Comparison of ENCODE assay signal across 10 cellular contexts in the genomic region with DNA sequence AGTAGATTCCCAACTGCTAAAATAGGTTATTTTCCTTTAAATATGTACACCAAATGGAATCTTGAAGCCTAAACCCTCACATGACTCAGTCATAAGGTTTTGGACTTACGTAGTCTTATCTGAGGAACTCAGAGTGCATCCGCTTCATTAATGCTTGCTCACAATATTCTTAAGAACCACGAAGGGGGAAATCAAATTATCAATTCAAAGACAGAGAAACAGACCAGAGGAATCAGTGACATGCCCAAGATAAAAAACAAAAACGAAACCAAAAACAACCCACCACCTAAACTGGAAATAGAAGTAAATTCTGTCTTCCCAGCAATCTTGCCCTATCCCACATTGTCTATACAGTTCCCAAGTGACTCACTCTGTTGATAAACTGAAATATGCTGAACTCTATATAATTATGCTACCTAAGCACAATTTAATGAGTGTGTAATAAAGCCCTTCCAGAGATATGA.
DNase-seq lines count a peak whose midpoint lies in the region; ATAC-seq, FAIRE-seq and TF ChIP-seq lines count a peak whose summit lies in the region.
"Had no signal": no experiment of that assay in that cellular context is flagged by ENCODE, and none has a peak within 500 bp of the region (broad histone marks: within the 10 kb centered on the region; RNA-seq: fewer than 3 reads in every experiment).

No MANE protein-coding gene starts in this region.

- no peak for DNase-seq in activated T-cell treated with anti-CD3 and anti-CD28 coated beads, Interleukin-2, amount 50 U/mL, for 4 hours
- DNase-seq in activated T-cell treated with anti-CD3 and anti-CD28 coated beads for 4 hours (no peak), astrocyte of the spinal cord (ENCODE audit: low read depth, low spot score) (peak; percentile 63), right atrium auricular region (ENCODE audit: low spot score) (no peak), upper lobe of right lung (no peak), D721Med (ENCODE audit: insufficient read length, low spot score) (no peak), NOMO-1 treated with DMSO at 0.1 percent for 48 hours (lab: John Stamatoyannopoulos, UW; ENCODE audit: unreplicated experiment) (no peak)
- DNase-seq: NCI-H510A had no signal

- H3K27me3 ChIP-seq in right atrium auricular region (no peaks in the 10 kb centered on the region), upper lobe of right lung (no peaks in the 10 kb centered on the region)

- peaks cover 5% of the 10 kb centered on the region for H3K36me3 Mint-ChIP-seq in activated T-cell treated with anti-CD3 and anti-CD28 coated beads, Interleukin-2, amount 50 U/mL, for 4 hours (ENCODE audit: insufficient read depth)

- in situ Hi-C loops in astrocyte of the spinal cord (cut with HindIII; ENCODE audit: low sequenced_read_pairs), result no loop called here

- H3K27ac ChIP-seq in right atrium auricular region, result peak overlapping the region; percentile 29 to 60
- H3K27ac ChIP-seq in upper lobe of right lung, result peak overlapping the region; percentile 70

- intact Hi-C loops in upper lobe of right lung (cut with DNase I), result no loop called here

- FAIRE-seq in D721Med (lab: Jason Lieb, UNC), result no peak

- peak; percentile 67 to 85 for ATAC-seq in activated T-cell treated with anti-CD3 and anti-CD28 coated beads, Interleukin-2, amount 50 U/mL, for 4 hours
- ATAC-seq in upper lobe of right lung (peak; percentile 62), HG03135 (IDR thresholded peaks at IDR 0.05; ENCODE audit: unreplicated experiment) (no peak)

- H3K9me3 Mint-ChIP-seq in activated T-cell treated with anti-CD3 and anti-CD28 coated beads, Interleukin-2, amount 50 U/mL, for 4 hours, result peaks cover 10% of the 10 kb centered on the region

- no peak overlapping the region for H3K4me3 ChIP-seq in astrocyte of the spinal cord (ENCODE audit: low read depth, low read length)
- H3K4me3 ChIP-seq in right atrium auricular region, result peak overlapping the region in 1 of 2 donors; percentile 26
- H3K4me3 ChIP-seq in upper lobe of right lung, result peak overlapping the region; percentile 30

- H3K9me3 ChIP-seq in right atrium auricular region, result peaks cover 0 to 1% of the 10 kb centered on the region in 2 donors
- H3K9me3 ChIP-seq in upper lobe of right lung, result no peaks in the 10 kb centered on the region

- peak overlapping the region; percentile 60 for H3K4me3 Mint-ChIP-seq in activated T-cell treated with anti-CD3 and anti-CD28 coated beads, Interleukin-2, amount 50 U/mL, for 4 hours
- H3K4me3 Mint-ChIP-seq: B cell had no signal

- H3K4me1 ChIP-seq in right atrium auricular region, result peaks cover 0 to 9% of the 10 kb centered on the region in 2 donors
- no peaks in the 10 kb centered on the region for H3K4me1 ChIP-seq in upper lobe of right lung

- H3K4me1 Mint-ChIP-seq in activated T-cell treated with anti-CD3 and anti-CD28 coated beads, Interleukin-2, amount 50 U/mL, for 4 hours (ENCODE audit: low read depth), result peaks cover 19% of the 10 kb centered on the region
- H3K4me1 Mint-ChIP-seq: B cell had no signal

- no peaks in the 10 kb centered on the region for H3K27me3 Mint-ChIP-seq in activated T-cell treated with anti-CD3 and anti-CD28 coated beads, Interleukin-2, amount 50 U/mL, for 4 hours (ENCODE audit: low read depth)

- TF ChIP-seq CTCF in astrocyte of the spinal cord (IDR thresholded peaks at IDR 0.05; ENCODE audit: low read depth, low read length), result no peak
- TF ChIP-seq CTCF in right atrium auricular region (IDR thresholded peaks at IDR 0.05), result no peak
- TF ChIP-seq CTCF in upper lobe of right lung (IDR thresholded peaks at IDR 0.05), result no peak
- no peak for TF ChIP-seq CTCF in D721Med (IDR thresholded peaks at IDR 0.05; ENCODE audit: insufficient read depth, missing control alignments)

- H3K36me3 ChIP-seq in right atrium auricular region (no peaks in the 10 kb centered on the region), upper lobe of right lung (no peaks in the 10 kb centered on the region)
